24 cellular contexts compared by ENCODE assay signal in the genomic region with DNA sequence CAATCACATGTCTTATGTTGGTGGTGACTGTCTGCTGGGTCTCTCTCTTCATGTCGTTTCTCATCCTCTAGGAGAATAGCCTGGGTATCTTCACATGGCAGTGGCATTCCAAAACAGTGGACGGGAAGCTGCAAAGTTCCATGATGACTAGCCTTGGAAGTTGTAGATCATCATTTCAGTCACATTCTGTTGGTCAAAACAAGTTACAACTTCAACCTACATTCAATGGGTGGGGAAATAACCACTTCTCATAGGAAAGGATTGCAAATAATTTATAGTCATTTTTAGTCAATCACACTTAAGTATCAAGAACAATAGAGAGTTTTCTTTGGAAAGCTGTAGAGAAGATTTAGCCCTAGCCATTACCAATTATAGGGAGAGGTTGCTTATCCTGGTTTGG.
"Had no signal": no experiment of that assay in that cellular context is flagged by ENCODE, and none has a peak within 500 bp of the region (broad histone marks: within the 10 kb centered on the region; RNA-seq: fewer than 3 reads in every experiment).

No MANE protein-coding gene starts in this region.

- H3K4me1 Mint-ChIP-seq: immature natural killer cell; memory B cell; naive thymus-derived CD4-positive, alpha-beta T cell had no signal

- H3K36me3 Mint-ChIP-seq: immature natural killer cell; memory B cell; naive thymus-derived CD4-positive, alpha-beta T cell had no signal

- DNase-seq: colonic mucosa; cortex of kidney; effector CD8-positive, alpha-beta T cell; effector memory CD8-positive, alpha-beta T cell; endodermal cell; esophagus squamous epithelium; foreskin fibroblast; heart left ventricle; hypothalamus; immature natural killer cell; islet precursor cell; left cardiac atrium; left lung; left ventricle myocardium superior; lower lobe of right lung; mesendoderm; midbrain; naive thymus-derived CD4-positive, alpha-beta T cell had no signal

- H3K79me2 ChIP-seq: hepatocyte had no signal

- H3K27me3 Mint-ChIP-seq: dendritic cell treated with granulocyte-macrophage colony-stimulating factor and Interleukin-4, amounts not matched to agents 40 ng/mL and 50 ng/mL, for 4 days; effector memory CD8-positive, alpha-beta T cell; memory B cell; naive thymus-derived CD4-positive, alpha-beta T cell had no signal

- H3K4me2 ChIP-seq: hepatocyte had no signal

- H3K4me3 Mint-ChIP-seq: dendritic cell treated with granulocyte-macrophage colony-stimulating factor and Interleukin-4, amounts not matched to agents 40 ng/mL and 50 ng/mL, for 4 days; effector memory CD8-positive, alpha-beta T cell; endodermal cell; immature natural killer cell; memory B cell; naive thymus-derived CD4-positive, alpha-beta T cell had no signal

- H3K36me3 ChIP-seq: colonic mucosa, esophagus squamous epithelium, gastroesophageal sphincter, heart left ventricle, left lung, lower lobe of right lung had no signal

- H3K27ac Mint-ChIP-seq: dendritic cell treated with granulocyte-macrophage colony-stimulating factor and Interleukin-4, amounts not matched to agents 40 ng/mL and 50 ng/mL, for 4 days; effector memory CD8-positive, alpha-beta T cell; endodermal cell; immature natural killer cell; memory B cell; naive thymus-derived CD4-positive, alpha-beta T cell had no signal

- H3K27ac ChIP-seq: colonic mucosa, esophagus squamous epithelium, gastroesophageal sphincter, heart left ventricle, hepatocyte, left lung, lower lobe of right lung had no signal

- H3K27me3 ChIP-seq: colonic mucosa, esophagus squamous epithelium, gastroesophageal sphincter, heart left ventricle, hepatocyte, left lung had no signal

- H2AFZ ChIP-seq: hepatocyte had no signal

- ATAC-seq: effector memory CD8-positive, alpha-beta T cell; gastroesophageal sphincter; heart left ventricle; left cardiac atrium; left lung; left ventricle myocardium superior; lower lobe of right lung; naive thymus-derived CD4-positive, alpha-beta T cell had no signal

- H3K9me3 ChIP-seq: colonic mucosa, esophagus squamous epithelium, gastroesophageal sphincter, heart left ventricle, left lung, lower lobe of right lung had no signal

- FAIRE-seq: endometrium, frontal cortex had no signal

- H3K9me3 Mint-ChIP-seq: endodermal cell had no signal

- H3K4me1 ChIP-seq: colonic mucosa, esophagus squamous epithelium, gastroesophageal sphincter, heart left ventricle, left lung, lower lobe of right lung had no signal

- H3K4me3 ChIP-seq: colonic mucosa, esophagus squamous epithelium, gastroesophageal sphincter, heart left ventricle, hepatocyte, left lung, lower lobe of right lung had no signal
